In genomic region chr12:32030151-32030550, GRCh38 we compare ENCODE assay signal across 1 cellular context.
TF ChIP-seq lines count a peak whose summit lies in the region.

No MANE protein-coding gene starts in this region.

TF ChIP-seq in K562, 482 proteins besides CTCF, POLR2A, EP300 and RAD21 (continued from another document and continues in another):
- no peak for TF ChIP-seq MGA (IDR thresholded peaks at IDR 0.05)
- TF ChIP-seq, protein P1, sequence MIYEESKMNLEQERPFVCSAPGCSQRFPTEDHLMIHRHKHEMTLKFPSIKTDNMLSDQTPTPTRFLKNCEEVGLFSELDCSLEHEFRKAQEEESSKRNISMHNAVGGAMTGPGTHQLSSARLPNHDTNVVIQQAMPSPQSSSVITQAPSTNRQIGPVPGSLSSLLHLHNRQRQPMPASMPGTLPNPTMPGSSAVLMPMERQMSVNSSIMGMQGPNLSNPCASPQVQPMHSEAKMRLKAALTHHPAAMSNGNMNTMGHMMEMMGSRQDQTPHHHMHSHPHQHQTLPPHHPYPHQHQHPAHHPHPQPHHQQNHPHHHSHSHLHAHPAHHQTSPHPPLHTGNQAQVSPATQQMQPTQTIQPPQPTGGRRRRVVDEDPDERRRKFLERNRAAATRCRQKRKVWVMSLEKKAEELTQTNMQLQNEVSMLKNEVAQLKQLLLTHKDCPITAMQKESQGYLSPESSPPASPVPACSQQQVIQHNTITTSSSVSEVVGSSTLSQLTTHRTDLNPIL (CRISPR knock-in tag; IDR thresholded peaks at IDR 0.05), result no peak
- TF ChIP-seq NEUROD1 (IDR thresholded peaks at IDR 0.05; ENCODE audit: borderline replicate concordance, low read depth, low read length, partially characterized antibody), result no peak
- TF ChIP-seq ZNF212 (CRISPR knock-in tag; IDR thresholded peaks at IDR 0.05), result no peak
- TF ChIP-seq MBD2 (IDR thresholded peaks at IDR 0.05; ENCODE audit: borderline replicate concordance, low read depth), result no peak
- TF ChIP-seq, protein P2, sequence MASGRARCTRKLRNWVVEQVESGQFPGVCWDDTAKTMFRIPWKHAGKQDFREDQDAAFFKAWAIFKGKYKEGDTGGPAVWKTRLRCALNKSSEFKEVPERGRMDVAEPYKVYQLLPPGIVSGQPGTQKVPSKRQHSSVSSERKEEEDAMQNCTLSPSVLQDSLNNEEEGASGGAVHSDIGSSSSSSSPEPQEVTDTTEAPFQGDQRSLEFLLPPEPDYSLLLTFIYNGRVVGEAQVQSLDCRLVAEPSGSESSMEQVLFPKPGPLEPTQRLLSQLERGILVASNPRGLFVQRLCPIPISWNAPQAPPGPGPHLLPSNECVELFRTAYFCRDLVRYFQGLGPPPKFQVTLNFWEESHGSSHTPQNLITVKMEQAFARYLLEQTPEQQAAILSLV (tag; IDR thresholded peaks at IDR 0.05), result no peak
- TF ChIP-seq, protein P3, sequence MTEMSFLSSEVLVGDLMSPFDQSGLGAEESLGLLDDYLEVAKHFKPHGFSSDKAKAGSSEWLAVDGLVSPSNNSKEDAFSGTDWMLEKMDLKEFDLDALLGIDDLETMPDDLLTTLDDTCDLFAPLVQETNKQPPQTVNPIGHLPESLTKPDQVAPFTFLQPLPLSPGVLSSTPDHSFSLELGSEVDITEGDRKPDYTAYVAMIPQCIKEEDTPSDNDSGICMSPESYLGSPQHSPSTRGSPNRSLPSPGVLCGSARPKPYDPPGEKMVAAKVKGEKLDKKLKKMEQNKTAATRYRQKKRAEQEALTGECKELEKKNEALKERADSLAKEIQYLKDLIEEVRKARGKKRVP (CRISPR knock-in tag; IDR thresholded peaks at IDR 0.05), result no peak
- TF ChIP-seq ZNF592 (IDR thresholded peaks at IDR 0.05), result 0 out of 2 replicates have a peak, but pooled peaks have one; percentile 14
- TF ChIP-seq CBFA2T3 (IDR thresholded peaks at IDR 0.05), result peak; percentile 77
- TF ChIP-seq NR2F6 (CRISPR knock-in tag; IDR thresholded peaks at IDR 0.05), result no peak
- TF ChIP-seq HMGN3 (IDR thresholded peaks at IDR 0.05; ENCODE audit: borderline replicate concordance, extremely low read depth, insufficient read length, low read depth, low read length), result no peak
- no peak for TF ChIP-seq TAF9B (IDR thresholded peaks at IDR 0.05; ENCODE audit: partially characterized antibody)
- TF ChIP-seq FOXM1 (IDR thresholded peaks at IDR 0.05; ENCODE audit: low read depth), result 0 out of 2 replicates have a peak, but pooled peaks have one; percentile 11
- TF ChIP-seq FOXM1 (CRISPR knock-in tag; IDR thresholded peaks at IDR 0.05; ENCODE audit: low read depth), result no peak
- no peak for TF ChIP-seq CREBBP (IDR thresholded peaks at IDR 0.05; ENCODE audit: low read depth, low read length)
- TF ChIP-seq, protein P4, sequence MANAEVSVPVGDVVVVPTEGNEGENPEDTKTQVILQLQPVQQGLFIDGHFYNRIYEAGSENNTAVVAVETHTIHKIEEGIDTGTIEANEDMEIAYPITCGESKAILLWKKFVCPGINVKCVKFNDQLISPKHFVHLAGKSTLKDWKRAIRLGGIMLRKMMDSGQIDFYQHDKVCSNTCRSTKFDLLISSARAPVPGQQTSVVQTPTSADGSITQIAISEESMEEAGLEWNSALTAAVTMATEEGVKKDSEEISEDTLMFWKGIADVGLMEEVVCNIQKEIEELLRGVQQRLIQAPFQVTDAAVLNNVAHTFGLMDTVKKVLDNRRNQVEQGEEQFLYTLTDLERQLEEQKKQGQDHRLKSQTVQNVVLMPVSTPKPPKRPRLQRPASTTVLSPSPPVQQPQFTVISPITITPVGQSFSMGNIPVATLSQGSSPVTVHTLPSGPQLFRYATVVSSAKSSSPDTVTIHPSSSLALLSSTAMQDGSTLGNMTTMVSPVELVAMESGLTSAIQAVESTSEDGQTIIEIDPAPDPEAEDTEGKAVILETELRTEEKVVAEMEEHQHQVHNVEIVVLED (CRISPR knock-in tag; IDR thresholded peaks at IDR 0.05), result no peak
- no peak for TF ChIP-seq SREBF1 (IDR thresholded peaks at IDR 0.05; ENCODE audit: borderline replicate concordance, low read depth, low read length)
- TF ChIP-seq, protein P5, sequence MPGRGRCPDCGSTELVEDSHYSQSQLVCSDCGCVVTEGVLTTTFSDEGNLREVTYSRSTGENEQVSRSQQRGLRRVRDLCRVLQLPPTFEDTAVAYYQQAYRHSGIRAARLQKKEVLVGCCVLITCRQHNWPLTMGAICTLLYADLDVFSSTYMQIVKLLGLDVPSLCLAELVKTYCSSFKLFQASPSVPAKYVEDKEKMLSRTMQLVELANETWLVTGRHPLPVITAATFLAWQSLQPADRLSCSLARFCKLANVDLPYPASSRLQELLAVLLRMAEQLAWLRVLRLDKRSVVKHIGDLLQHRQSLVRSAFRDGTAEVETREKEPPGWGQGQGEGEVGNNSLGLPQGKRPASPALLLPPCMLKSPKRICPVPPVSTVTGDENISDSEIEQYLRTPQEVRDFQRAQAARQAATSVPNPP (IDR thresholded peaks at IDR 0.05; ENCODE audit: borderline replicate concordance, insufficient read depth, insufficient read length), result no peak
- peak; percentile 40 to 74; a peak in 2 of 4 replicates for TF ChIP-seq KDM1A (IDR thresholded peaks at IDR 0.05)
- no peak for TF ChIP-seq BCLAF1 (IDR thresholded peaks at IDR 0.05; ENCODE audit: borderline replicate concordance in 1 of 2, control insufficient read depth in 1 of 2, low read depth in 2 of 2, low read length in 1 of 2)
- TF ChIP-seq GATAD2B (IDR thresholded peaks at IDR 0.05; ENCODE audit: borderline replicate concordance), result no peak
- peak; percentile 45 for TF ChIP-seq TCF3 (CRISPR knock-in tag; IDR thresholded peaks at IDR 0.05)
- peak; percentile 76; the same call in 1 of the 2 replicates for TF ChIP-seq ADNP (tag; IDR thresholded peaks at IDR 0.05)
- no peak for TF ChIP-seq KLF16 (IDR thresholded peaks at IDR 0.05)
- TF ChIP-seq, protein P6, sequence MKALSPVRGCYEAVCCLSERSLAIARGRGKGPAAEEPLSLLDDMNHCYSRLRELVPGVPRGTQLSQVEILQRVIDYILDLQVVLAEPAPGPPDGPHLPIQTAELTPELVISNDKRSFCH (CRISPR knock-in tag; IDR thresholded peaks at IDR 0.05), result no peak
- TF ChIP-seq, protein P6 (tag; IDR thresholded peaks at IDR 0.05), result 0 out of 2 replicates have a peak, but pooled peaks have one; percentile 57
- TF ChIP-seq CHD4 (IDR thresholded peaks at IDR 0.05; ENCODE audit: insufficient read depth, insufficient replicate concordance, low read depth, low read length, poor library complexity, severe bottlenecking), result peak; percentile 27
- TF ChIP-seq ZNF23 (CRISPR knock-in tag; IDR thresholded peaks at IDR 0.05), result no peak
